Comparison of ENCODE assay signal across 5 cellular contexts in genomic region chr4:82049294-82049693, GRCh38.
"Had no signal": no experiment of that assay in that cellular context is flagged by ENCODE, and none has a peak within 500 bp of the region (broad histone marks: within the 10 kb centered on the region; RNA-seq: fewer than 3 reads in every experiment).

No MANE protein-coding gene starts in this region.

- H3K27ac Mint-ChIP-seq: IgD-negative memory B cell had no signal

- H3K4me3 Mint-ChIP-seq: IgD-negative memory B cell had no signal

- DNase-seq: IMR-90, KBM-7 had no signal

- H3K36me3 Mint-ChIP-seq: IgD-negative memory B cell had no signal

- H3K4me1 Mint-ChIP-seq: IgD-negative memory B cell had no signal

- ATAC-seq: HepG2, K562 had no signal

- H3K9me3 Mint-ChIP-seq: IgD-negative memory B cell had no signal
